ENCODE assay signal across 21 cellular contexts in genomic region chr7:103605640-103606039, GRCh38.
"Had no signal": no experiment of that assay in that cellular context is flagged by ENCODE, and none has a peak within 500 bp of the region (broad histone marks: within the 10 kb centered on the region; RNA-seq: fewer than 3 reads in every experiment).

No MANE protein-coding gene starts in this region.

- DNase-seq: dorsolateral prefrontal cortex; effector CD8-positive, alpha-beta T cell; foreskin melanocyte; heart left ventricle; hippocampal formation; left colon; left ventricle myocardium superior; mesendoderm; naive B cell; nephron progenitor cell; psoas muscle; retina; spleen; stimulated activated CD4-positive, alpha-beta T cell treated with anti-CD3 and anti-CD28 coated beads, Interleukin-15, amount 100 ng/mL, for 24 hours; stimulated activated CD4-positive, alpha-beta T cell treated with anti-CD3 and anti-CD28 coated beads, Interleukin-1b, Interleukin-23, amount 100 ng/mL, for 48 hours; stimulated activated CD4-positive, alpha-beta T cell treated with anti-CD3 and anti-CD28 coated beads, Interleukin-4, amount 100 ng/mL, for 24 hours; tibial artery; upper lobe of left lung; uterus had no signal

- ATAC-seq: heart left ventricle; left colon; left ventricle myocardium superior; psoas muscle; sciatic nerve; stimulated activated memory B cell treated with anti-CD40 and anti-IgM and Interleukin-4, amounts not matched to agents 10 μg/mL and 1 μg/mL and 100 μg/mL, for 72 hours had no signal
